ENCODE assay signal across 25 cellular contexts in the genomic region with DNA sequence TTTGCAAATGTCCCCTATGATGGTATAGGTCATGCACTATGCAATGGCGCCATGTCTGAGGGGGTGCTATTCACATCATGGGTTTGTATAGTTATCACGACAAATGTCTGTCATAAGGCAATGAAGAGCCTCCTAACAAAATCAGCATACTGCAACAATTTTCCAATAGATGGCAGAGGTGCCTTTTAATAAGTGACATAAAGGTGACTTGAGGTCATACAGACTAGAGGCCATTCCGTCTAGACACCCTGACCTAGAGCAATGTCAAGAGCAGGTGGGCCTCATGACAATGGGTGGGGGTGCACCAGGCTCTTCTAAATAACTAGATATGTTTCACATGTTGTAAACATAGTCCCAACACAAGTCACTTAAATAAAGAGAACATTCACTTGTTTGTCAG.
"Had no signal": no experiment of that assay in that cellular context is flagged by ENCODE, and none has a peak within 500 bp of the region (broad histone marks: within the 10 kb centered on the region; RNA-seq: fewer than 3 reads in every experiment).

No MANE protein-coding gene starts in this region.

- ATAC-seq: effector memory CD8-positive, alpha-beta T cell; left cardiac atrium; lower lobe of right lung; natural killer cell; stimulated activated naive CD8-positive, alpha-beta T cell treated with anti-CD3 and anti-CD28 coated beads, Interleukin-15, amount 100 ng/mL, for 72 hours; upper lobe of right lung had no signal

- H3K27ac ChIP-seq: esophagus squamous epithelium, left ventricle myocardium inferior, lower lobe of right lung, parathyroid adenoma, prostate gland, right atrium auricular region, suprapubic skin, transverse colon, upper lobe of right lung, uterus had no signal

- H3K9me3 ChIP-seq: esophagus squamous epithelium, left ventricle myocardium inferior, lower lobe of right lung, prostate gland, right atrium auricular region, suprapubic skin, transverse colon, upper lobe of right lung, uterus had no signal

- H3K4me3 ChIP-seq: esophagus squamous epithelium, left ventricle myocardium inferior, lower lobe of right lung, prostate gland, right atrium auricular region, smooth muscle cell, suprapubic skin, transverse colon, upper lobe of right lung, uterus had no signal

- H3K27me3 ChIP-seq: right atrium auricular region, suprapubic skin, transverse colon, upper lobe of right lung, uterus had no signal

- H3K4me2 ChIP-seq: smooth muscle cell had no signal

- H3K4me1 ChIP-seq: esophagus squamous epithelium, left ventricle myocardium inferior, lower lobe of right lung, parathyroid adenoma, prostate gland, right atrium auricular region, suprapubic skin, transverse colon, upper lobe of right lung, uterus had no signal

- H2AFZ ChIP-seq: parathyroid adenoma had no signal

- H3K36me3 ChIP-seq: esophagus squamous epithelium, left ventricle myocardium inferior, lower lobe of right lung, prostate gland, right atrium auricular region, suprapubic skin, transverse colon, upper lobe of right lung, uterus had no signal

- H3K79me2 ChIP-seq: parathyroid adenoma had no signal

- DNase-seq: cortex of kidney; effector memory CD8-positive, alpha-beta T cell; erythroblast; esophagus squamous epithelium; foreskin melanocyte; head of caudate nucleus; hippocampal formation; left cardiac atrium; left ventricle myocardium inferior; lower lobe of right lung; natural killer cell; stimulated activated CD4-positive, alpha-beta T cell treated with anti-CD3 and anti-CD28 coated beads, Interleukin-12 subunit alpha, Interleukin-12 subunit beta, amount 100 ng/mL, for 4 hours; stimulated activated CD4-positive, alpha-beta T cell treated with anti-CD3 and anti-CD28 coated beads, Interleukin-1b, Interleukin-23, amount 100 ng/mL, for 48 hours; stimulated activated CD4-positive, alpha-beta T cell treated with anti-CD3 and anti-CD28 coated beads, Interleukin-4, amount 100 ng/mL, for 1 hour; stimulated activated CD8-positive, alpha-beta memory T cell treated with anti-CD3 and anti-CD28 coated beads, Interleukin-4, amount 100 ng/mL, for 48 hours; stimulated activated naive CD4-positive, alpha-beta T cell; stimulated activated naive CD8-positive, alpha-beta T cell treated with anti-CD3 and anti-CD28 coated beads, Interleukin-15, amount 100 ng/mL, for 72 hours; transverse colon; upper lobe of right lung; uterus had no signal

- H3K9ac ChIP-seq: parathyroid adenoma had no signal
